In the genomic region with DNA sequence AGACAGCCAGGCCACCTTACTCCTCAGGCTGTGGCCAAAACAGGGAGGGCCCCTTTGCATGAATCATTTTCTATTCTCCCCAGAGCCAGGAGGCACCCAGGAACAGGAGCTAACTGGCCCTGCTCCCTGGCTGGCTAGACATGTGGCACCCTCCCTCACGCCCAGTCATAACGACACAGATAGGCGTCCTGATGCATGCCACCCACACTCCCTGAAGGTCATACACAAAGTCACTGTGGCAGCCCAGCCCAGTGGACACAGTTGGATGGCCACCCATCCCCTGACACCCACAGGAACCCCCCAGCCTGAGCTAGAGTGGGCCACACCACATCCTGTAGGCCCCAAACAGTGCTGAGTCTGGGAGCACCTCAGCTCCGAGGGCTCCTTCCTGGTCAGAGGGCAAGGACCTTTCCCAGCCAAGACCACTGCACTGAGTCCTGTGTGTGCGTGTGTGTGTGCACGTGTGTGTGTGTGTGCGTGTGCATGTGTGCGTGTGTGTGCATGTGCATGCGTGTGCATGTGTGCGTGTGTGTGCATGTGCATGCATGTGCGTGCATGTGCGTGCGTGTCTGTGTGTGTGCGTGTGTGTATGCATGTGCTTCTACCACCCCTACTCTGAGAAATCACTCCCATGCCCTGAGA, we compare ENCODE assay signal across 1 cellular context.
TF ChIP-seq lines count a peak whose summit lies in the region.

No MANE protein-coding gene starts in this region.

TF ChIP-seq in HepG2, 621 proteins besides CTCF, POLR2A, EP300 and RAD21 (continued from another document):
- TF ChIP-seq, protein P1, sequence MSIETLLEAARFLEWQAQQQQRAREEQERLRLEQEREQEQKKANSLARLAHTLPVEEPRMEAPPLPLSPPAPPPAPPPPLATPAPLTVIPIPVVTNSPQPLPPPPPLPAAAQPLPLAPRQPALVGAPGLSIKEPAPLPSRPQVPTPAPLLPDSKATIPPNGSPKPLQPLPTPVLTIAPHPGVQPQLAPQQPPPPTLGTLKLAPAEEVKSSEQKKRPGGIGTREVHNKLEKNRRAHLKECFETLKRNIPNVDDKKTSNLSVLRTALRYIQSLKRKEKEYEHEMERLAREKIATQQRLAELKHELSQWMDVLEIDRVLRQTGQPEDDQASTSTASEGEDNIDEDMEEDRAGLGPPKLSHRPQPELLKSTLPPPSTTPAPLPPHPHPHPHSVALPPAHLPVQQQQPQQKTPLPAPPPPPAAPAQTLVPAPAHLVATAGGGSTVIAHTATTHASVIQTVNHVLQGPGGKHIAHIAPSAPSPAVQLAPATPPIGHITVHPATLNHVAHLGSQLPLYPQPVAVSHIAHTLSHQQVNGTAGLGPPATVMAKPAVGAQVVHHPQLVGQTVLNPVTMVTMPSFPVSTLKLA (IDR thresholded peaks at IDR 0.05): peak; percentile 90
- TF ChIP-seq SMARCC2 (IDR thresholded peaks at IDR 0.05): no peak
- no peak for TF ChIP-seq HDAC1 (CRISPR knock-in tag; IDR thresholded peaks at IDR 0.05)
- no peak for TF ChIP-seq MIER3 (CRISPR knock-in tag; IDR thresholded peaks at IDR 0.05; ENCODE audit: borderline replicate concordance)
- no peak for TF ChIP-seq ZEB1 (IDR thresholded peaks at IDR 0.05; ENCODE audit: insufficient replicate concordance, low read depth)
- no peak for TF ChIP-seq ZNF570 (CRISPR knock-in tag; IDR thresholded peaks at IDR 0.05; ENCODE audit: borderline replicate concordance)
- no peak for TF ChIP-seq ZNF879 (CRISPR knock-in tag; IDR thresholded peaks at IDR 0.05)
- TF ChIP-seq PAX8 (CRISPR knock-in tag; IDR thresholded peaks at IDR 0.05; ENCODE audit: borderline replicate concordance): no peak
- TF ChIP-seq, protein P2, sequence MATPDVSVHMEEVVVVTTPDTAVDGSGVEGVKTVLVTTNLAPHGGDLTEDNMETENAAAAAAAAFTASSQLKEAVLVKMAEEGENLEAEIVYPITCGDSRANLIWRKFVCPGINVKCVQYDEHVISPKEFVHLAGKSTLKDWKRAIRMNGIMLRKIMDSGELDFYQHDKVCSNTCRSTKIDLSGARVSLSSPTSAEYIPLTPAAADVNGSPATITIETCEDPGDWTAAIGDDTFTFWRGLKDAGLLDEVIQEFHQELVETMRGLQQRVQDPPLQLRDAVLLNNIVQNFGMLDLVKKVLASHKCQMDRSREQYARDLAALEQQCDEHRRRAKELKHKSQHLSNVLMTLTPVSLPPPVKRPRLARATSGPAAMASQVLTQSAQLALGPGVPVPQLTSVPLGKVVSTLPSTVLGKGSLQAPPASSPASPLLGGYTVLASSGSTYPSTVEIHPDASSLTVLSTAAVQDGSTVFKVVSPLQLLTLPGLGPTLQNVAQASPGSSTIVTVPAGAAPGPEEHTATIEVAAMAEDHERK (CRISPR knock-in tag; IDR thresholded peaks at IDR 0.05; ENCODE audit: low read depth): no peak
- no peak for TF ChIP-seq NR2F6 (IDR thresholded peaks at IDR 0.05)
- TF ChIP-seq NR2F6 (CRISPR knock-in tag; IDR thresholded peaks at IDR 0.05): no peak
- no peak for TF ChIP-seq NR2F2 (IDR thresholded peaks at IDR 0.05; ENCODE audit: borderline replicate concordance, low read depth)
- no peak for TF ChIP-seq NCOA5 (CRISPR knock-in tag; IDR thresholded peaks at IDR 0.05)
- TF ChIP-seq HNRNPLL (IDR thresholded peaks at IDR 0.05; ENCODE audit: low read depth, low read length, poor library complexity, severe bottlenecking): peak; percentile 36
- TF ChIP-seq ZNF207 (IDR thresholded peaks at IDR 0.05; ENCODE audit: borderline replicate concordance): 0 out of 2 replicates have a peak, but pooled peaks have one; percentile 28
- TF ChIP-seq ETV5 (CRISPR knock-in tag; IDR thresholded peaks at IDR 0.05; ENCODE audit: borderline replicate concordance): no peak
- no peak for TF ChIP-seq ATF1 (CRISPR knock-in tag; IDR thresholded peaks at IDR 0.05)
- no peak for TF ChIP-seq ZNF562 (CRISPR knock-in tag; IDR thresholded peaks at IDR 0.05; ENCODE audit: borderline replicate concordance)
- TF ChIP-seq KDM6A (CRISPR knock-in tag; IDR thresholded peaks at IDR 0.05; ENCODE audit: low read depth): no peak
- TF ChIP-seq NFE2L1 (CRISPR knock-in tag; IDR thresholded peaks at IDR 0.05; ENCODE audit: borderline replicate concordance): 0 out of 2 replicates have a peak, but pooled peaks have one; percentile 41
